Comparison of ENCODE assay signal across 1 cellular context in genomic region chr20:16801919-16802651, GRCh38.
TF ChIP-seq lines count a peak whose summit lies in the region.

No MANE protein-coding gene starts in this region.

TF ChIP-seq in endothelial cell of umbilical vein, 7 proteins besides CTCF, POLR2A, EP300 and RAD21 (continued from another document):
- TF ChIP-seq, protein P1, sequence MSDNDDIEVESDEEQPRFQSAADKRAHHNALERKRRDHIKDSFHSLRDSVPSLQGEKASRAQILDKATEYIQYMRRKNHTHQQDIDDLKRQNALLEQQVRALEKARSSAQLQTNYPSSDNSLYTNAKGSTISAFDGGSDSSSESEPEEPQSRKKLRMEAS (IDR thresholded peaks at IDR 0.05; ENCODE audit: insufficient read depth, insufficient read length): no peak
